13 cellular contexts compared by ENCODE assay signal in genomic region chr2:33366473-33366872, GRCh38.
DNase-seq lines count a peak whose midpoint lies in the region; ATAC-seq and TF ChIP-seq lines count a peak whose summit lies in the region.
"Had no signal": no experiment of that assay in that cellular context is flagged by ENCODE, and none has a peak within 500 bp of the region (broad histone marks: within the 10 kb centered on the region; RNA-seq: fewer than 3 reads in every experiment).

No MANE protein-coding gene starts in this region.

- peak; percentile 21 for ATAC-seq in stimulated activated effector memory CD8-positive, alpha-beta T cell treated with anti-CD3 and anti-CD28 coated beads, Interleukin-12 subunit alpha, Interleukin-12 subunit beta, amount 100 ng/mL, for 72 hours
- no peak for ATAC-seq in GM18511 (IDR thresholded peaks at IDR 0.05; ENCODE audit: unreplicated experiment)
- no peak for ATAC-seq in GM18520 (IDR thresholded peaks at IDR 0.05; ENCODE audit: unreplicated experiment)
- ATAC-seq: activated CD8-positive, alpha-beta memory T cell treated with anti-CD3 and anti-CD28 coated beads, Interleukin-2, amount 10 ng/mL, durations not matched to agents 7 days and 5 days had no signal

- H3K4me1 Mint-ChIP-seq in stimulated activated effector memory CD8-positive, alpha-beta T cell treated with anti-CD3 and anti-CD28 coated beads, Interleukin-12 subunit alpha, Interleukin-12 subunit beta, amount 100 ng/mL, for 72 hours, result no peaks in the 10 kb centered on the region
- H3K4me1 Mint-ChIP-seq: activated CD8-positive, alpha-beta memory T cell treated with anti-CD3 and anti-CD28 coated beads, Interleukin-2, amount 10 ng/mL, durations not matched to agents 7 days and 5 days; naive B cell had no signal

- no peaks in the 10 kb centered on the region for H3K9me3 Mint-ChIP-seq in stimulated activated effector memory CD8-positive, alpha-beta T cell treated with anti-CD3 and anti-CD28 coated beads, Interleukin-12 subunit alpha, Interleukin-12 subunit beta, amount 100 ng/mL, for 72 hours
- H3K9me3 Mint-ChIP-seq: type B pancreatic cell had no signal

- peak overlapping the region; percentile 4 for H3K9ac ChIP-seq in Loucy (ENCODE audit: low read depth, low read length, poor library complexity, severe bottlenecking)
- no peak overlapping the region for H3K9ac ChIP-seq in colonic mucosa (ENCODE audit: low read depth in 2 of 2, low read length in 2 of 2)

- no peaks in the 10 kb centered on the region for H4K20me1 ChIP-seq in Loucy (ENCODE audit: insufficient read depth, low read length, poor library complexity, severe bottlenecking)

- peak; percentile 21 for DNase-seq in choroid plexus epithelial cell (ENCODE audit: low read depth)
- DNase-seq in kidney glomerular epithelial cell (lab: John Stamatoyannopoulos, UW), result peak; percentile 74
- DNase-seq in stimulated activated effector memory CD8-positive, alpha-beta T cell treated with anti-CD3 and anti-CD28 coated beads, Interleukin-12 subunit alpha, Interleukin-12 subunit beta, amount 100 ng/mL, for 72 hours (ENCODE audit: low spot score in 2 of 2), result no peak
- no peak for DNase-seq in CD1c-positive myeloid dendritic cell (ENCODE audit: extremely low spot score)
- DNase-seq in colonic mucosa, result no peak
- DNase-seq: activated CD8-positive, alpha-beta memory T cell treated with anti-CD3 and anti-CD28 coated beads, Interleukin-2, amount 10 ng/mL, durations not matched to agents 7 days and 5 days; Kasumi-1; naive B cell; NCI-H524 had no signal

- H3K36me3 ChIP-seq in Loucy (ENCODE audit: insufficient read depth, low read length), result no peaks in the 10 kb centered on the region
- no peaks in the 10 kb centered on the region for H3K36me3 ChIP-seq in colonic mucosa

- TF ChIP-seq CTCF in Loucy (conservative IDR thresholded peaks at IDR 0.05; ENCODE audit: low read length) (no peak), choroid plexus epithelial cell (conservative IDR thresholded peaks at IDR 0.05; ENCODE audit: low read depth, low read length) (no peak), colonic mucosa (IDR thresholded peaks at IDR 0.05) (no peak)

- peaks cover 36% of the 10 kb centered on the region for H3K4me1 ChIP-seq in Loucy (ENCODE audit: insufficient read depth, low read length, poor library complexity, severe bottlenecking)
- H3K4me1 ChIP-seq in colonic mucosa, result no peaks in the 10 kb centered on the region

- no peak overlapping the region for H3K27ac ChIP-seq in colonic mucosa

- peak overlapping the region; percentile 35 for H3K4me2 ChIP-seq in Loucy (ENCODE audit: low read depth, low read length, poor library complexity, severe bottlenecking)

- H3K9me3 ChIP-seq in Loucy (ENCODE audit: insufficient read depth, low read depth, low read length), result no peaks in the 10 kb centered on the region
- H3K9me3 ChIP-seq in colonic mucosa, result no peaks in the 10 kb centered on the region

- H3K4me3 ChIP-seq in Loucy (ENCODE audit: low read length, poor library complexity, severe bottlenecking) (no peak overlapping the region), choroid plexus epithelial cell (ENCODE audit: low read depth, low read length) (no peak overlapping the region), colonic mucosa (no peak overlapping the region)

- intact Hi-C loops in colonic mucosa (cut with DNase I), result no loop called here

- H3F3A ChIP-seq in Loucy (ENCODE audit: low read depth), result 0 out of 2 replicates have a peak, but pooled peaks cover 2% of the 10 kb centered on the region

- no peaks in the 10 kb centered on the region for H3K79me2 ChIP-seq in Loucy (ENCODE audit: insufficient read depth, low read length)

- H3K27me3 ChIP-seq in Loucy (ENCODE audit: insufficient read depth, low read length, poor library complexity, severe bottlenecking) (no peaks in the 10 kb centered on the region), colonic mucosa (no peaks in the 10 kb centered on the region)

- H3K4me3 Mint-ChIP-seq in stimulated activated effector memory CD8-positive, alpha-beta T cell treated with anti-CD3 and anti-CD28 coated beads, Interleukin-12 subunit alpha, Interleukin-12 subunit beta, amount 100 ng/mL, for 72 hours, result no peak overlapping the region
- H3K4me3 Mint-ChIP-seq: activated CD8-positive, alpha-beta memory T cell treated with anti-CD3 and anti-CD28 coated beads, Interleukin-2, amount 10 ng/mL, durations not matched to agents 7 days and 5 days; naive B cell; type B pancreatic cell had no signal

- no peaks in the 10 kb centered on the region for H3K36me3 Mint-ChIP-seq in stimulated activated effector memory CD8-positive, alpha-beta T cell treated with anti-CD3 and anti-CD28 coated beads, Interleukin-12 subunit alpha, Interleukin-12 subunit beta, amount 100 ng/mL, for 72 hours
- H3K36me3 Mint-ChIP-seq: naive B cell had no signal

- H3K9me2 ChIP-seq in Loucy (replicated peaks; ENCODE audit: low read depth, low read length), result no peaks in the 10 kb centered on the region

- no peak overlapping the region for H3K27ac Mint-ChIP-seq in stimulated activated effector memory CD8-positive, alpha-beta T cell treated with anti-CD3 and anti-CD28 coated beads, Interleukin-12 subunit alpha, Interleukin-12 subunit beta, amount 100 ng/mL, for 72 hours
- H3K27ac Mint-ChIP-seq: activated CD8-positive, alpha-beta memory T cell treated with anti-CD3 and anti-CD28 coated beads, Interleukin-2, amount 10 ng/mL, durations not matched to agents 7 days and 5 days; type B pancreatic cell had no signal

- H2AFZ ChIP-seq in Loucy (ENCODE audit: low read length), result no peak overlapping the region

Comparison
In these comparisons a context has a peak if more than half of its experiments do, and no peak if none do; other contexts are left out.
1. DNase-seq: peak in choroid plexus epithelial cell (single experiment) and kidney glomerular epithelial cell (single experiment); none in stimulated activated effector memory CD8-positive, alpha-beta T cell treated with anti-CD3 and anti-CD28 coated beads, Interleukin-12 subunit alpha, Interleukin-12 subunit beta, amount 100 ng/mL, for 72 hours (0 of 2), CD1c-positive myeloid dendritic cell (single experiment) and colonic mucosa (single experiment).